Comparison of ENCODE assay signal across 1 cellular context in genomic region chr10:17068953-17069352, GRCh38.
TF ChIP-seq lines count a peak whose summit lies in the region.

No MANE protein-coding gene starts in this region.

TF ChIP-seq in SK-N-SH, 30 proteins besides CTCF, POLR2A, EP300 and RAD21 (continued from another document):
- TF ChIP-seq POLR2AphosphoS5 (IDR thresholded peaks at IDR 0.05; ENCODE audit: low read depth, low read length), result no peak
- no peak for TF ChIP-seq PBX3 (IDR thresholded peaks at IDR 0.05)
- TF ChIP-seq NFIC (IDR thresholded peaks at IDR 0.05; ENCODE audit: borderline replicate concordance), result no peak
- TF ChIP-seq MAX (IDR thresholded peaks at IDR 0.05; ENCODE audit: low read depth), result no peak
- TF ChIP-seq EZH2phosphoT487 (IDR thresholded peaks at IDR 0.05; ENCODE audit: borderline replicate concordance, low read depth), result no peak
